In genomic region chr16:15523939-15524338, GRCh38 we compare ENCODE assay signal across 21 cellular contexts.
"Had no signal": no experiment of that assay in that cellular context is flagged by ENCODE, and none has a peak within 500 bp of the region (broad histone marks: within the 10 kb centered on the region; RNA-seq: fewer than 3 reads in every experiment).

No MANE protein-coding gene starts in this region.

- ATAC-seq: activated CD8-positive, alpha-beta T cell treated with anti-CD3 and anti-CD28 coated beads, Interleukin-2, amount 10 ng/mL, durations not matched to agents 7 days and 5 days; activated T-helper 17 cell treated with anti-CD3 and anti-CD28 coated beads, Interleukin-2, amount 50 U/mL, for 72 hours; right cardiac atrium had no signal

- DNase-seq: activated CD4-positive, alpha-beta T cell treated with anti-CD3 and anti-CD28 coated beads for 48 hours; activated CD8-positive, alpha-beta T cell treated with anti-CD3 and anti-CD28 coated beads, Interleukin-2, amount 10 ng/mL, durations not matched to agents 7 days and 5 days; activated naive CD4-positive, alpha-beta T cell; activated naive CD8-positive, alpha-beta T cell treated with anti-CD3 and anti-CD28 coated beads, Interleukin-2, amount 10 ng/mL, durations not matched to agents 7 days and 5 days; activated T-cell treated with anti-CD3 and anti-CD28 coated beads, Interleukin-2, amount 50 U/mL, for 1 hour; amniotic stem cell; cerebellar nuclear complex; cortex of kidney; kidney; left lung; nephron progenitor cell; pancreas; right cardiac atrium; stimulated activated CD4-positive, alpha-beta T cell treated with anti-CD3 and anti-CD28 coated beads, Interleukin-1b, Interleukin-23, amount 100 ng/mL, for 48 hours; stomach; transverse colon; uterus had no signal

- H3K9me3 Mint-ChIP-seq: activated T-helper 17 cell treated with anti-CD3 and anti-CD28 coated beads, Interleukin-2, amount 50 U/mL, for 72 hours; mesothelial cell of epicardium had no signal

- H3K27ac ChIP-seq: left lung, pancreas, suprapubic skin had no signal

- H3K27ac Mint-ChIP-seq: activated CD8-positive, alpha-beta T cell treated with anti-CD3 and anti-CD28 coated beads, Interleukin-2, amount 10 ng/mL, durations not matched to agents 7 days and 5 days; activated naive CD8-positive, alpha-beta T cell treated with anti-CD3 and anti-CD28 coated beads, Interleukin-2, amount 10 ng/mL, durations not matched to agents 7 days and 5 days; mesothelial cell of epicardium; nephron progenitor cell had no signal

- H3K4me3 ChIP-seq: lung, pancreas, stomach, suprapubic skin, uterus had no signal

- H3K9me3 ChIP-seq: left lung, pancreas, stomach, suprapubic skin, transverse colon, uterus had no signal

- H3K36me3 ChIP-seq: left lung, pancreas, stomach, suprapubic skin, transverse colon, uterus had no signal

- H3K4me3 Mint-ChIP-seq: activated CD8-positive, alpha-beta T cell treated with anti-CD3 and anti-CD28 coated beads, Interleukin-2, amount 10 ng/mL, durations not matched to agents 7 days and 5 days; activated naive CD8-positive, alpha-beta T cell treated with anti-CD3 and anti-CD28 coated beads, Interleukin-2, amount 10 ng/mL, durations not matched to agents 7 days and 5 days; activated T-helper 17 cell treated with anti-CD3 and anti-CD28 coated beads, Interleukin-2, amount 50 U/mL, for 72 hours; mesothelial cell of epicardium; nephron progenitor cell had no signal

- H3K27me3 ChIP-seq: left lung, pancreas, stomach, suprapubic skin, transverse colon, uterus had no signal

- H3K36me3 Mint-ChIP-seq: activated naive CD8-positive, alpha-beta T cell treated with anti-CD3 and anti-CD28 coated beads, Interleukin-2, amount 10 ng/mL, durations not matched to agents 7 days and 5 days; mesothelial cell of epicardium had no signal

- H3K27me3 Mint-ChIP-seq: activated naive CD8-positive, alpha-beta T cell treated with anti-CD3 and anti-CD28 coated beads, Interleukin-2, amount 10 ng/mL, durations not matched to agents 7 days and 5 days; activated T-helper 17 cell treated with anti-CD3 and anti-CD28 coated beads, Interleukin-2, amount 50 U/mL, for 72 hours had no signal
